In genomic region chr5:151483176-151483575, GRCh38 we compare ENCODE assay signal across 11 cellular contexts.
DNase-seq lines count a peak whose midpoint lies in the region; ATAC-seq and TF ChIP-seq lines count a peak whose summit lies in the region.
"Had no signal": no experiment of that assay in that cellular context is flagged by ENCODE, and none has a peak within 500 bp of the region (broad histone marks: within the 10 kb centered on the region; RNA-seq: fewer than 3 reads in every experiment).

No MANE protein-coding gene starts in this region.

- TF ChIP-seq CTCF in foreskin fibroblast (IDR thresholded peaks at IDR 0.05; ENCODE audit: low read depth, low read length) (no peak), nephron progenitor cell (IDR thresholded peaks at IDR 0.05) (no peak)

- ATAC-seq in GM19463 (IDR thresholded peaks at IDR 0.05; ENCODE audit: unreplicated experiment) (no peak), HG02981 (IDR thresholded peaks at IDR 0.05; ENCODE audit: unreplicated experiment) (no peak)

- peak; percentile 28 for DNase-seq in GM03348 (ENCODE audit: low spot score)
- DNase-seq in NOMO-1 treated with dmso at 0.1 percent for 144 hours (lab: John Stamatoyannopoulos, UW; ENCODE audit: unreplicated experiment), result peak; percentile 92
- peak; percentile 45 to 51 for DNase-seq in foreskin fibroblast
- DNase-seq in nephron progenitor cell, result no peak
- no peak for DNase-seq in activated CD4-positive, CD25-positive, alpha-beta regulatory T cell (lab: John Stamatoyannopoulos, UW)
- DNase-seq in NCI-H146 (lab: John Stamatoyannopoulos, UW), result no peak
- DNase-seq: activated CD8-positive, alpha-beta memory T cell treated with anti-CD3 and anti-CD28 coated beads, Interleukin-2, amount 50 U/mL, for 4 hours; natural killer cell; NCI-H2227 treated with DMSO at 0.1 percent for 48 hours had no signal

- no peaks in the 10 kb centered on the region for H3K9me3 Mint-ChIP-seq in nephron progenitor cell
- H3K9me3 Mint-ChIP-seq: natural killer cell had no signal

- peaks cover 5% of the 10 kb centered on the region for H3K27me3 Mint-ChIP-seq in nephron progenitor cell (ENCODE audit: low read depth, poor library complexity)

- H3K4me3 ChIP-seq in foreskin fibroblast (ENCODE audit: low read depth in 1 of 2, low read length in 2 of 2), result no peak overlapping the region

- peaks cover 35% of the 10 kb centered on the region for H3K4me1 Mint-ChIP-seq in nephron progenitor cell

- H3K27ac Mint-ChIP-seq in nephron progenitor cell, result peak overlapping the region; percentile 7

- no peaks in the 10 kb centered on the region for H3K36me3 Mint-ChIP-seq in nephron progenitor cell (ENCODE audit: low read depth)

- no peak overlapping the region for H3K4me3 Mint-ChIP-seq in nephron progenitor cell
- H3K4me3 Mint-ChIP-seq: natural killer cell had no signal

Comparison
In these comparisons a context has a peak if more than half of its experiments do, and no peak if none do; other contexts are left out.
1. DNase-seq: peak in GM03348 (single experiment), NOMO-1 treated with dmso at 0.1 percent for 144 hours (single experiment) and foreskin fibroblast (2 of 2); none in nephron progenitor cell (single experiment), activated CD4-positive, CD25-positive, alpha-beta regulatory T cell (0 of 4) and NCI-H146 (single experiment).